Comparison of ENCODE assay signal across 8 cellular contexts in genomic region chr16:81429045-81429521, GRCh38. TPM values are rescaled to one million over a fixed set of nuclear protein-coding genes. Genes with fewer than 3 reads are reported as not detected.
DNase-seq lines count a peak whose midpoint lies in the region; ATAC-seq, FAIRE-seq and TF ChIP-seq lines count a peak whose summit lies in the region.

No MANE protein-coding gene starts in this region.

- H3K9me3 Mint-ChIP-seq in astrocyte (ENCODE audit: unreplicated experiment) = no peaks in the 10 kb centered on the region

- no peak overlapping the region for H3K4me3 ChIP-seq in astrocyte (ENCODE audit: insufficient read depth, low read depth, low read length)

- H3K4me1 Mint-ChIP-seq in astrocyte (ENCODE audit: low read depth, unreplicated experiment) = peaks cover 14% of the 10 kb centered on the region

- H3K27me3 ChIP-seq in astrocyte (ENCODE audit: insufficient read depth, low read length) = no peaks in the 10 kb centered on the region

- no peaks in the 10 kb centered on the region for H3K36me3 ChIP-seq in astrocyte (ENCODE audit: insufficient read depth, low read length)

- peaks cover 13% of the 10 kb centered on the region for H3K4me1 ChIP-seq in astrocyte (ENCODE audit: insufficient read depth, low read length)

- no peak overlapping the region for H3K27ac ChIP-seq in astrocyte (ENCODE audit: low read depth, low read length)

- H3K4me2 ChIP-seq in astrocyte (ENCODE audit: low read length) = no peak overlapping the region

- ATAC-seq in left lobe of liver (peak; percentile 90), GM21515 (IDR thresholded peaks at IDR 0.05; ENCODE audit: unreplicated experiment) (no peak), GM21360 (IDR thresholded peaks at IDR 0.05; ENCODE audit: unreplicated experiment) (no peak), GM21529 (IDR thresholded peaks at IDR 0.05; ENCODE audit: unreplicated experiment) (no peak), HG02763 (IDR thresholded peaks at IDR 0.05; ENCODE audit: unreplicated experiment) (no peak)

- no peaks in the 10 kb centered on the region for H3K36me3 Mint-ChIP-seq in astrocyte (ENCODE audit: low read depth, unreplicated experiment)

- TF ChIP-seq CTCF in astrocyte (IDR thresholded peaks at IDR 0.05; ENCODE audit: insufficient read depth, low read depth, low read length) = peak; percentile 44

- no peaks in the 10 kb centered on the region for H3K27me3 Mint-ChIP-seq in astrocyte (ENCODE audit: low read depth, unreplicated experiment)

- FAIRE-seq in astrocyte (lab: Jason Lieb, UNC) = no peak

- H3K79me2 ChIP-seq in astrocyte (ENCODE audit: insufficient read depth, low read length) = no peaks in the 10 kb centered on the region

- H4K20me1 ChIP-seq in astrocyte (ENCODE audit: insufficient read depth, low read length) = no peaks in the 10 kb centered on the region

- peak; percentile 67 for DNase-seq in DMS 273 treated with DMSO at 0.1 percent for 48 hours (lab: John Stamatoyannopoulos, UW)
- DNase-seq in LoVo (ENCODE audit: low spot score) = peak; percentile 38
- no peak for DNase-seq in astrocyte (ENCODE audit: low read depth)
- peak; percentile 75 for DNase-seq in left lobe of liver (ENCODE audit: low spot score)

- H3K9ac ChIP-seq in astrocyte (ENCODE audit: low read length) = no peak overlapping the region

- no peaks in the 10 kb centered on the region for H3K9me3 ChIP-seq in astrocyte (ENCODE audit: insufficient read depth, low read depth, low read length)

- no peak overlapping the region for H3K4me3 Mint-ChIP-seq in astrocyte (ENCODE audit: unreplicated experiment)

- H3K27ac Mint-ChIP-seq in astrocyte (ENCODE audit: unreplicated experiment) = peak overlapping the region; percentile 15

- peak overlapping the region; percentile 51 for H2AFZ ChIP-seq in astrocyte (ENCODE audit: low read depth, low read length)

RNA-seq across cellular contexts. Expression of gene CMIP, which starts 15.5 kb away (rescaled TPM):
- total RNA-seq in astrocyte = 64.5 and 71.5 TPM in 2 replicates
- total RNA-seq in left lobe of liver = 15.4 TPM
